ENCODE assay signal across 9 cellular contexts in the genomic region with DNA sequence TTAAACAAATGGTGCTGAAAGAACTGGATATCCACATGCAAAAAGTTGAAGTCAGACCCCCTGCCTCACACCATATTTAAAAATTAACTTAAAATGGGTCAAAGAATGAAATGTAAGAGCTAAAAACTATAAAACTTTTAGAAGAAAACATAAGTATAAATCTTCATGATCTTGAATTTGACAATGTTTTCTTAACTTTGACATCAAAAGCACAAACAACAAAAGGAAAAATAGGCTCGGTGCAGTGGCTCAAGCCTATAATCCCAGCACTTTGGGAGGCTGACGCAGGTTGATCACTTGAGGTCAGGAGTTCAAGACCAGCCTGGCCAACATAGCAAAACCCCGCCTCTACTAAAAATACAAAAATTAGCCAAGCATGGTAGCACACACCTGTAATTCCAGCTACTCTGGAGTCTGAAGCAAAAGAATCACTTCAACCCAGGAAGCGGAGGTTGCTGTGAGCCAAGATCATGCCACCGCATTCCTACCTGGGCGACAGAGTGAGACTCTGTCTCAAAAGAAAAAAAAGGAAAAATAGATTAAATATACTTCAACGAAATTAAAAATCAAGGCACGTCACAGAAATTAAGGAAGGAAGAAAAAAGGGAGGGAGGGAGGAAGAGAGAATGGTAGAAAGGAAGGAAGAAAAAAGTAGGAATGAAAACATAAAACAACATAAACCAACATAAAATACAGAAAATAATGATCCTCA. TPM values are rescaled to one million over a fixed set of nuclear protein-coding genes. Genes with fewer than 3 reads are reported as not detected.
DNase-seq lines count a peak whose midpoint lies in the region; ATAC-seq and TF ChIP-seq lines count a peak whose summit lies in the region.
"Had no signal": no experiment of that assay in that cellular context is flagged by ENCODE, and none has a peak within 500 bp of the region (broad histone marks: within the 10 kb centered on the region; RNA-seq: fewer than 3 reads in every experiment).

No MANE protein-coding gene starts in this region.

- H3K27ac ChIP-seq in ACC112 (ENCODE audit: low read depth, low read length) = no peak overlapping the region
- no peak overlapping the region for H3K27ac ChIP-seq in HUES6 (ENCODE audit: low read depth, low read length)
- peak overlapping the region in 1 of 2 donors; percentile 96 for H3K27ac ChIP-seq in breast epithelium
- no peak overlapping the region for H3K27ac ChIP-seq in dorsolateral prefrontal cortex

- peaks cover 46% of the 10 kb centered on the region for H3K79me2 ChIP-seq in ACC112 (ENCODE audit: control insufficient read depth, insufficient read depth, low read length, unreplicated experiment)

- no peaks in the 10 kb centered on the region for H3K9me3 ChIP-seq in HUES6 (ENCODE audit: control insufficient read depth, insufficient read depth, low read depth, low read length)
- H3K9me3 ChIP-seq in breast epithelium = no peaks in the 10 kb centered on the region

- intact Hi-C loops in breast epithelium (cut with DNase I; ENCODE audit: low total_unique reads) = loop anchor here (10.0 kb wide), 1 partner anchor 63 kb away; no protein-coding TSS in a partner anchor
- intact Hi-C loops in dorsolateral prefrontal cortex (cut with DNase I) = no loop called here

- H2AFZ ChIP-seq in ACC112 (ENCODE audit: low read length, unreplicated experiment) = no peak overlapping the region

- peaks cover 26 to 58% (median 43%) of the 10 kb centered on the region in 3 donors for H3K4me1 Mint-ChIP-seq in naive B cell

- DNase-seq in breast epithelium (ENCODE audit: low spot score in 2 of 2) (no peak), naive B cell (no peak), NCI-H2029 (lab: John Stamatoyannopoulos, UW) (no peak), dorsolateral prefrontal cortex (no peak)
- DNase-seq: NCI-H1417 treated with DMSO at 0.1 percent for 48 hours had no signal

- H3K27me3 Mint-ChIP-seq in naive B cell = no peaks in the 10 kb centered on the region

- H3K4me3 ChIP-seq in ACC112 (ENCODE audit: low read depth, low read length) = peak overlapping the region; percentile 96
- peak overlapping the region; percentile 85; the same call in 1 of the 2 replicates for H3K4me3 ChIP-seq in HUES6 (ENCODE audit: low read depth, low read length)
- H3K4me3 ChIP-seq in breast epithelium = peak overlapping the region in 2 of 3 donors; percentile 89 to 94
- H3K4me3 ChIP-seq in dorsolateral prefrontal cortex = peak overlapping the region in 7 of 59 donors; percentile 75 to 81 (median 78)

- H3K4me1 ChIP-seq in ACC112 (ENCODE audit: control insufficient read depth, insufficient read depth, low read length, unreplicated experiment) (peaks cover 3% of the 10 kb centered on the region), HUES6 (ENCODE audit: control insufficient read depth, insufficient read depth, low read length) (peaks cover 10% of the 10 kb centered on the region), breast epithelium (no peaks in the 10 kb centered on the region)

- H3K9ac ChIP-seq in HUES6 (ENCODE audit: low read length) = no peak overlapping the region

- H3K27me3 ChIP-seq in ACC112 (ENCODE audit: insufficient read depth, low read length) (no peaks in the 10 kb centered on the region), HUES6 (ENCODE audit: control insufficient read depth, insufficient read depth, low read length) (no peaks in the 10 kb centered on the region), breast epithelium (no peaks in the 10 kb centered on the region), dorsolateral prefrontal cortex (no peaks in the 10 kb centered on the region)

- no peak for TF ChIP-seq POLR2A in breast epithelium (IDR thresholded peaks at IDR 0.05)

- H3K36me3 Mint-ChIP-seq in naive B cell = no peaks in the 10 kb centered on the region

- no peak for TF ChIP-seq CTCF in breast epithelium (IDR thresholded peaks at IDR 0.05)
- no peak for TF ChIP-seq CTCF in dorsolateral prefrontal cortex (IDR thresholded peaks at IDR 0.05 in 54 of 56, conservative IDR thresholded peaks at IDR 0.05 in 2 of 56; ENCODE audit: low read depth in 1 of 56, partially characterized antibody in 56 of 56)

- H3K36me3 ChIP-seq in ACC112 (ENCODE audit: insufficient read depth, low read length) = no peaks in the 10 kb centered on the region
- H3K36me3 ChIP-seq in HUES6 (ENCODE audit: control insufficient read depth, insufficient read depth, low read length) = no peaks in the 10 kb centered on the region
- H3K36me3 ChIP-seq in breast epithelium = no peaks in the 10 kb centered on the region

- peak overlapping the region; percentile 85 to 97 (median 94) for H3K27ac Mint-ChIP-seq in naive B cell

- ATAC-seq in naive B cell (ENCODE audit: low read depth in 2 of 2) (no peak), HG02678 (IDR thresholded peaks at IDR 0.05; ENCODE audit: unreplicated experiment) (no peak), GM21786 (IDR thresholded peaks at IDR 0.05; ENCODE audit: unreplicated experiment) (no peak)

- no peaks in the 10 kb centered on the region for H3K9me3 Mint-ChIP-seq in naive B cell

- H3K4me3 Mint-ChIP-seq in naive B cell = peak overlapping the region; percentile 89 to 95 (median 92)

RNA-seq across cellular contexts. Expression of gene RAB27A, which starts 1.5 kb away (rescaled TPM):
- total RNA-seq in breast epithelium (10 to 100 TPM in 2 of 3 donors, 1 to 10 TPM in 1; 7.4 to 21.3 (median 18.3) TPM), dorsolateral prefrontal cortex (10 to 100 TPM in 43 of 120 experiments, 1 to 10 TPM in 77; 4.1 to 18.9 (median 8.6) TPM)
- 10 to 100 TPM; 23.5 to 32.7 (median 29.7) TPM for polyA plus RNA-seq in naive B cell (ENCODE audit: low read depth in 6 of 6)

RNA-seq across cellular contexts. Expression of gene PIGBOS1, which starts 30.8 kb away (rescaled TPM):
- total RNA-seq in breast epithelium (10 to 100 TPM; 11.8 to 15.0 (median 12.7) TPM), dorsolateral prefrontal cortex (10 to 100 TPM in 38 of 120 experiments, 1 to 10 TPM in 82; 5.4 to 17.6 (median 8.9) TPM)
- 10 to 100 TPM; 27.5 to 61.5 (median 39.0) TPM for polyA plus RNA-seq in naive B cell (ENCODE audit: low read depth in 6 of 6)

RNA-seq across cellular contexts. Expression of gene PIGB, which starts 30.9 kb away (rescaled TPM):
- total RNA-seq in breast epithelium = 10 to 100 TPM; 11.0 to 18.1 (median 11.5) TPM
- polyA plus RNA-seq in naive B cell (ENCODE audit: low read depth in 6 of 6) = 10 to 100 TPM; 17.0 to 27.2 (median 24.1) TPM
- total RNA-seq in dorsolateral prefrontal cortex = 10 to 100 TPM in 70 of 120 experiments, 1 to 10 TPM in 50; 4.6 to 18.3 (median 10.5) TPM
